1 cellular context compared by ENCODE assay signal in genomic region chr9:115590016-115590415, GRCh38.
TF ChIP-seq lines count a peak whose summit lies in the region.

No MANE protein-coding gene starts in this region.

TF ChIP-seq in GM23338, 12 proteins besides CTCF, POLR2A, EP300 and RAD21 (continued from another document):
- TF ChIP-seq REST (IDR thresholded peaks at IDR 0.05; ENCODE audit: unreplicated experiment) (no peak), ZNF114 (CRISPR knock-in tag; IDR thresholded peaks at IDR 0.05) (no peak), STAT1 (IDR thresholded peaks at IDR 0.05; ENCODE audit: unreplicated experiment) (no peak), CREB1 (CRISPR knock-in tag; IDR thresholded peaks at IDR 0.05; ENCODE audit: low read depth) (no peak)
